8 cellular contexts compared by ENCODE assay signal in the genomic region with DNA sequence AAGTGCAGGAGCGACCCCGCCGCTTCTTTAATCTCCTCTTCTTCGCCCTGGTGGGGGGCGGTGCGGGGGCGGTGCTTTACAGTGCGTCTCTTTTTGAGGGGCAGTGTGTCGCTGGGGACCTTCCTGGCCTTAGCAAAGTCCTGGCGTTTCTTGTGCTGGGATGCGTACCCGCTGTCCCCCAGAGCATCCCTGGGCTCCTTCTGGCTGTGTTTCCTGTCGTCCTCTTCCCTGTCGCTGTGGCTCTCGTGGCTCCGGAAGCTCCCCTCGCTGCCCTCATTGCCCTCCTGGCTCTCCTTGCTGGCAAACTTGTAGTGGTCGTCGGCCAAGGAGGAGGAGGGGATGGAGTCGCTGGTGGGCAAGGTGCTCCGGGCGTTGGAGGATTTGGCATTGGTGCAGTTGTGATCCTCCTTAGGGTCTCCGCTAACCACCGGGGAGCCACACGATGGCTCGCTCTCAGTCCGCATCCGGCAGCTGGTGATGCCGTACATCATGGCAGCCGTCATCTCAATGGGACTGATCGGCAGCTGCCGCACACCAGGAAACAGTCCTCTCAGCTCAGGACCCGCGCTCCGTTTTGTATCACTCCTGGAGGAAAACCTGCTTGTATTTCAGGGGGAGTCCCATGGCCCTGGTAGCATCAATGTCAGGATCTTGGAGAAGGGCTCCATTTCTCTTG. TPM values are rescaled to one million over a fixed set of nuclear protein-coding genes. Genes with fewer than 3 reads are reported as not detected.
A peak's percentile ranks its signal among the peaks of the same experiment; 100 is the strongest.
DNase-seq lines count a peak whose midpoint lies in the region; ATAC-seq and TF ChIP-seq lines count a peak whose summit lies in the region.

No MANE protein-coding gene starts in this region.

- no peak for TF ChIP-seq POLR2A in sigmoid colon (IDR thresholded peaks at IDR 0.05)

- intact Hi-C loops in sigmoid colon (cut with DNase I) = no loop called here

- peaks cover 15% of the 10 kb centered on the region for H3K27me3 Mint-ChIP-seq in activated naive CD8-positive, alpha-beta T cell treated with anti-CD3 and anti-CD28 coated beads for 36 hours

- H4K20me1 ChIP-seq in osteoblast (ENCODE audit: insufficient read depth, low read length) = no peaks in the 10 kb centered on the region

- ATAC-seq in GM18861 (IDR thresholded peaks at IDR 0.05; ENCODE audit: unreplicated experiment) = no peak

- TF ChIP-seq EP300 in sigmoid colon (IDR thresholded peaks at IDR 0.05) = no peak

- H3K27me3 ChIP-seq in GM06990 (replicated peaks; ENCODE audit: control insufficient read depth, insufficient read depth, low read length) (no peaks in the 10 kb centered on the region; the same call in 1 of the 2 replicates), osteoblast (ENCODE audit: insufficient read depth, low read length) (no peaks in the 10 kb centered on the region), sigmoid colon (peaks cover 0 to 6% (median 0%) of the 10 kb centered on the region in 3 donors)

- no peaks in the 10 kb centered on the region for H3K79me2 ChIP-seq in osteoblast (ENCODE audit: insufficient read depth, low read length)

- H3K4me3 ChIP-seq in GM06990 (replicated peaks; ENCODE audit: low read depth, low read length) = no peak overlapping the region
- peak overlapping the region; percentile 61 for H3K4me3 ChIP-seq in osteoblast (ENCODE audit: insufficient read depth, low read length)
- H3K4me3 ChIP-seq in sigmoid colon = no peak overlapping the region

- no peaks in the 10 kb centered on the region for H3K9me3 Mint-ChIP-seq in activated naive CD8-positive, alpha-beta T cell treated with anti-CD3 and anti-CD28 coated beads for 36 hours

- no peaks in the 10 kb centered on the region for H3K4me1 Mint-ChIP-seq in activated naive CD8-positive, alpha-beta T cell treated with anti-CD3 and anti-CD28 coated beads for 36 hours

- peak; percentile 20 for DNase-seq in GM06990 (ENCODE audit: extremely low read depth, insufficient read length)
- peak; percentile 51 for DNase-seq in NCI-H1092 treated with DMSO at 0.1 percent for 48 hours (lab: John Stamatoyannopoulos, UW)
- peak; percentile 20 for DNase-seq in activated naive CD8-positive, alpha-beta T cell treated with anti-CD3 and anti-CD28 coated beads for 36 hours
- peak; percentile 49 for DNase-seq in osteoblast (ENCODE audit: insufficient read length, low spot score, missing footprints)
- no peak for DNase-seq in HuH-7.5 (ENCODE audit: low spot score)
- DNase-seq in epidermal melanocyte (ENCODE audit: insufficient read length, low spot score) = no peak
- no peak for DNase-seq in sigmoid colon

- H3K27ac Mint-ChIP-seq in activated naive CD8-positive, alpha-beta T cell treated with anti-CD3 and anti-CD28 coated beads for 36 hours = peak overlapping the region; percentile 44

- H3K27ac ChIP-seq in osteoblast (ENCODE audit: low read depth, low read length) (no peak overlapping the region), sigmoid colon (no peak overlapping the region)

- WGBS in sigmoid colon, 2 donors = 14 to 48% methylated on average over 35 of the region's 35 CpGs

- H3K4me1 ChIP-seq in osteoblast (ENCODE audit: insufficient read depth, low read length) (no peaks in the 10 kb centered on the region), sigmoid colon (no peaks in the 10 kb centered on the region)

- H3K36me3 ChIP-seq in GM06990 (ENCODE audit: control insufficient read depth, insufficient read depth, low read length) = no peaks in the 10 kb centered on the region
- no peaks in the 10 kb centered on the region for H3K36me3 ChIP-seq in osteoblast (ENCODE audit: insufficient read depth, low read length)
- H3K36me3 ChIP-seq in sigmoid colon = no peaks in the 10 kb centered on the region

- no peaks in the 10 kb centered on the region for H3K9me3 ChIP-seq in osteoblast (ENCODE audit: low read depth, low read length)
- no peaks in the 10 kb centered on the region for H3K9me3 ChIP-seq in sigmoid colon

- H2AFZ ChIP-seq in osteoblast (ENCODE audit: low read length) = peak overlapping the region; percentile 68

- H3K36me3 Mint-ChIP-seq in activated naive CD8-positive, alpha-beta T cell treated with anti-CD3 and anti-CD28 coated beads for 36 hours = no peaks in the 10 kb centered on the region

- H3K4me3 Mint-ChIP-seq in activated naive CD8-positive, alpha-beta T cell treated with anti-CD3 and anti-CD28 coated beads for 36 hours = peak overlapping the region; percentile 75

- no peak for TF ChIP-seq CTCF in GM06990 (IDR thresholded peaks at IDR 0.05; ENCODE audit: insufficient read depth, low read length, poor library complexity, severe bottlenecking)
- TF ChIP-seq CTCF in osteoblast (IDR thresholded peaks at IDR 0.05; ENCODE audit: extremely low read depth, low read depth, low read length) = no peak
- no peak for TF ChIP-seq CTCF in sigmoid colon (IDR thresholded peaks at IDR 0.05)

- H3K4me2 ChIP-seq in osteoblast (ENCODE audit: insufficient read depth, low read length) = peak overlapping the region; percentile 63

RNA-seq across cellular contexts. Expression of a gene that starts 30.4 kb away (rescaled TPM):
- under 1 TPM; 0.44 to 0.56 TPM for total RNA-seq in activated naive CD8-positive, alpha-beta T cell treated with anti-CD3 and anti-CD28 coated beads for 36 hours
- total RNA-seq in osteoblast = 0.29 TPM in 1 of 2 replicates, not detected in the other
- 1 to 10 TPM in 1 of 4 donors, under 1 TPM in 1, not detected in 2; 0.99 to 3.6 TPM for total RNA-seq in sigmoid colon
- 1 to 10 TPM in 2 of 3 donors, under 1 TPM in 1; 0.93 to 3.6 (median 1.4) TPM for polyA plus RNA-seq in sigmoid colon

RNA-seq across cellular contexts. Expression of a gene that starts 52.4 kb away (rescaled TPM):
- 10 to 100 TPM; 10.9 to 13.3 TPM for total RNA-seq in activated naive CD8-positive, alpha-beta T cell treated with anti-CD3 and anti-CD28 coated beads for 36 hours
- total RNA-seq in osteoblast = 19.7 and 21.7 TPM in 2 replicates
- total RNA-seq in sigmoid colon = 10 to 100 TPM in 1 of 4 donors, 1 to 10 TPM in 3; 5.0 to 10.0 (median 6.9) TPM
- polyA plus RNA-seq in sigmoid colon = 1 to 10 TPM; 7.2 to 8.2 (median 7.2) TPM

Comparison
In these comparisons a context has a peak if more than half of its experiments do, and no peak if none do; other contexts are left out.
1. DNase-seq: peak in GM06990 (single experiment), NCI-H1092 treated with DMSO at 0.1 percent for 48 hours (single experiment), activated naive CD8-positive, alpha-beta T cell treated with anti-CD3 and anti-CD28 coated beads for 36 hours (single experiment) and osteoblast (single experiment); none in HuH-7.5 (single experiment), epidermal melanocyte (single experiment) and sigmoid colon (single experiment).